ENCODE assay signal across 14 cellular contexts in genomic region chr6:41728073-41728936, GRCh38. TPM values are rescaled to one million over a fixed set of nuclear protein-coding genes. Genes with fewer than 3 reads are reported as not detected.
DNase-seq lines count a peak whose midpoint lies in the region; ATAC-seq, FAIRE-seq and TF ChIP-seq lines count a peak whose summit lies in the region.
"Had no signal": no experiment of that assay in that cellular context is flagged by ENCODE, and none has a peak within 500 bp of the region (broad histone marks: within the 10 kb centered on the region; RNA-seq: fewer than 3 reads in every experiment).

No MANE protein-coding gene starts in this region.

- TF ChIP-seq CTCF in kidney (IDR thresholded peaks at IDR 0.05; ENCODE audit: borderline replicate concordance, extremely low read depth, insufficient read depth) = no peak

- H3K4me1 ChIP-seq in kidney (ENCODE audit: control insufficient read depth in 1 of 2, insufficient read depth in 1 of 2, low read depth in 1 of 2, low read length in 2 of 2) = peaks cover 22 to 48% of the 10 kb centered on the region in 2 donors

- H3K9me3 Mint-ChIP-seq in stimulated activated naive B cell treated with anti-CD40 and anti-IgM and Interleukin-4, amounts not matched to agents 10 μg/mL and 1 μg/mL and 100 μg/mL, for 72 hours = no peaks in the 10 kb centered on the region
- no peaks in the 10 kb centered on the region for H3K9me3 Mint-ChIP-seq in activated naive CD4-positive, alpha-beta T cell treated with anti-CD3 and anti-CD28 coated beads, Interleukin-2, amount 10 ng/mL, durations not matched to agents 7 days and 5 days

- peaks cover 31 to 49% of the 10 kb centered on the region in 2 donors for H3K36me3 Mint-ChIP-seq in stimulated activated naive B cell treated with anti-CD40 and anti-IgM and Interleukin-4, amounts not matched to agents 10 μg/mL and 1 μg/mL and 100 μg/mL, for 72 hours
- H3K36me3 Mint-ChIP-seq in activated naive CD4-positive, alpha-beta T cell treated with anti-CD3 and anti-CD28 coated beads, Interleukin-2, amount 10 ng/mL, durations not matched to agents 7 days and 5 days = peaks cover 2% of the 10 kb centered on the region
- H3K36me3 Mint-ChIP-seq: brain had no signal

- no peaks in the 10 kb centered on the region for H3K9me3 ChIP-seq in kidney (ENCODE audit: control insufficient read depth in 1 of 2, low read length in 2 of 2)
- H3K9me3 ChIP-seq: ovary had no signal

- H3K27me3 Mint-ChIP-seq in stimulated activated naive B cell treated with anti-CD40 and anti-IgM and Interleukin-4, amounts not matched to agents 10 μg/mL and 1 μg/mL and 100 μg/mL, for 72 hours = no peaks in the 10 kb centered on the region
- no peaks in the 10 kb centered on the region for H3K27me3 Mint-ChIP-seq in activated naive CD4-positive, alpha-beta T cell treated with anti-CD3 and anti-CD28 coated beads, Interleukin-2, amount 10 ng/mL, durations not matched to agents 7 days and 5 days

- no peak for FAIRE-seq in kidney (lab: Jason Lieb, UNC)
- FAIRE-seq: GM19239 had no signal

- H3K9ac ChIP-seq in kidney (ENCODE audit: low read length in 2 of 2) = peak overlapping the region; percentile 7 to 55

- peak; percentile 11 for DNase-seq in NCI-H128 (lab: John Stamatoyannopoulos, UW; ENCODE audit: unreplicated experiment)
- DNase-seq in kidney = peak; percentile 75
- DNase-seq in stimulated activated naive B cell treated with anti-CD40 and anti-IgM and Interleukin-4, amounts not matched to agents 10 μg/mL and 1 μg/mL and 100 μg/mL, for 72 hours = no peak
- DNase-seq in NOMO-1 treated with DMSO at 0.1 percent for 48 hours (lab: John Stamatoyannopoulos, UW; ENCODE audit: unreplicated experiment) = no peak
- DNase-seq in T-helper 9 cell = no peak
- DNase-seq in activated naive CD4-positive, alpha-beta T cell treated with anti-CD3 and anti-CD28 coated beads, Interleukin-2, amount 10 ng/mL, durations not matched to agents 7 days and 5 days = no peak
- no peak for DNase-seq in GM19240 (ENCODE audit: insufficient read length, low spot score)
- DNase-seq: KG1, ovary had no signal

- TF ChIP-seq POLR2A in Raji (IDR thresholded peaks at IDR 0.05; ENCODE audit: insufficient read depth, low read depth, low read length) = peak; percentile 27; the same call in 1 of the 2 replicates

- peak overlapping the region; percentile 26 to 51 for H3K27ac ChIP-seq in kidney (ENCODE audit: low read depth in 2 of 2, low read length in 2 of 2)
- H3K27ac ChIP-seq: ovary had no signal

- intact Hi-C loops in kidney (cut with DNase I) = no loop called here

- H3K4me3 Mint-ChIP-seq in stimulated activated naive B cell treated with anti-CD40 and anti-IgM and Interleukin-4, amounts not matched to agents 10 μg/mL and 1 μg/mL and 100 μg/mL, for 72 hours = peak overlapping the region; percentile 86 to 91
- no peak overlapping the region for H3K4me3 Mint-ChIP-seq in activated naive CD4-positive, alpha-beta T cell treated with anti-CD3 and anti-CD28 coated beads, Interleukin-2, amount 10 ng/mL, durations not matched to agents 7 days and 5 days
- H3K4me3 Mint-ChIP-seq: brain had no signal

- no peak overlapping the region for H3K4me3 ChIP-seq in kidney (ENCODE audit: low read length in 2 of 2)
- H3K4me3 ChIP-seq: ovary had no signal

- H3K4me1 Mint-ChIP-seq in stimulated activated naive B cell treated with anti-CD40 and anti-IgM and Interleukin-4, amounts not matched to agents 10 μg/mL and 1 μg/mL and 100 μg/mL, for 72 hours = peaks cover 70 to 93% of the 10 kb centered on the region in 2 donors
- peaks cover 47% of the 10 kb centered on the region for H3K4me1 Mint-ChIP-seq in activated naive CD4-positive, alpha-beta T cell treated with anti-CD3 and anti-CD28 coated beads, Interleukin-2, amount 10 ng/mL, durations not matched to agents 7 days and 5 days

- no peak for ATAC-seq in stimulated activated naive B cell treated with anti-CD40 and anti-IgM and Interleukin-4, amounts not matched to agents 10 μg/mL and 1 μg/mL and 100 μg/mL, for 72 hours (replicated peaks)

- H3K27ac Mint-ChIP-seq in stimulated activated naive B cell treated with anti-CD40 and anti-IgM and Interleukin-4, amounts not matched to agents 10 μg/mL and 1 μg/mL and 100 μg/mL, for 72 hours = peak overlapping the region; percentile 94
- H3K27ac Mint-ChIP-seq in activated naive CD4-positive, alpha-beta T cell treated with anti-CD3 and anti-CD28 coated beads, Interleukin-2, amount 10 ng/mL, durations not matched to agents 7 days and 5 days = no peak overlapping the region
- H3K27ac Mint-ChIP-seq: brain had no signal

- CTCF ChIA-PET in activated naive CD4-positive, alpha-beta T cell treated with anti-CD3 and anti-CD28 coated beads, Interleukin-2, amount 10 ng/mL, durations not matched to agents 7 days and 5 days (lab: Charles Lee) = no interaction called here

- no peaks in the 10 kb centered on the region for H3K36me3 ChIP-seq in kidney (ENCODE audit: control insufficient read depth in 1 of 2, insufficient read depth in 2 of 2, low read length in 2 of 2)
- H3K36me3 ChIP-seq: ovary had no signal

RNA-seq across cellular contexts. Expression of gene TFEB, which starts 7.1 kb away (rescaled TPM):
- total RNA-seq in kidney = 50.7 TPM
- polyA plus RNA-seq in kidney (ENCODE audit: insufficient read depth, low read depth, low replicate concordance) = 51.0 TPM

RNA-seq across cellular contexts. Expression of gene PGC, which starts 18.9 kb away (rescaled TPM):
- not detected for total RNA-seq in kidney
- 0.39 TPM for polyA plus RNA-seq in kidney (ENCODE audit: insufficient read depth, low read depth, low replicate concordance)
- total RNA-seq: activated CD8-positive, alpha-beta memory T cell treated with anti-CD3 and anti-CD28 coated beads for 36 hours; glomerular endothelial cell had no signal

RNA-seq across cellular contexts. Expression of gene FRS3, which starts 51.4 kb away (rescaled TPM):
- 7.0 TPM for total RNA-seq in kidney
- polyA plus RNA-seq in kidney (ENCODE audit: insufficient read depth, low read depth, low replicate concordance) = 5.3 TPM

RNA-seq across cellular contexts. Expression of gene PRICKLE4, which starts 52.3 kb away (rescaled TPM):
- 6.5 TPM for total RNA-seq in kidney
- polyA plus RNA-seq in kidney (ENCODE audit: insufficient read depth, low read depth, low replicate concordance) = 1.4 TPM
- total RNA-seq: activated CD8-positive, alpha-beta memory T cell treated with anti-CD3 and anti-CD28 coated beads for 36 hours had no signal

RNA-seq across cellular contexts. Expression of gene TOMM6, which starts 59.2 kb away (rescaled TPM):
- 150 TPM for total RNA-seq in kidney
- 479 TPM for polyA plus RNA-seq in kidney (ENCODE audit: insufficient read depth, low read depth, low replicate concordance)

Comparison
In these comparisons a context has a peak if more than half of its experiments do, and no peak if none do; other contexts are left out.
1. DNase-seq: peak in NCI-H128 (single experiment) and kidney (single experiment); none in stimulated activated naive B cell treated with anti-CD40 and anti-IgM and Interleukin-4, amounts not matched to agents 10 μg/mL and 1 μg/mL and 100 μg/mL, for 72 hours (single experiment), NOMO-1 treated with DMSO at 0.1 percent for 48 hours (single experiment), T-helper 9 cell (single experiment), activated naive CD4-positive, alpha-beta T cell treated with anti-CD3 and anti-CD28 coated beads, Interleukin-2, amount 10 ng/mL, durations not matched to agents 7 days and 5 days (single experiment) and GM19240 (single experiment).